ENCODE assay signal across 8 cellular contexts in the genomic region with DNA sequence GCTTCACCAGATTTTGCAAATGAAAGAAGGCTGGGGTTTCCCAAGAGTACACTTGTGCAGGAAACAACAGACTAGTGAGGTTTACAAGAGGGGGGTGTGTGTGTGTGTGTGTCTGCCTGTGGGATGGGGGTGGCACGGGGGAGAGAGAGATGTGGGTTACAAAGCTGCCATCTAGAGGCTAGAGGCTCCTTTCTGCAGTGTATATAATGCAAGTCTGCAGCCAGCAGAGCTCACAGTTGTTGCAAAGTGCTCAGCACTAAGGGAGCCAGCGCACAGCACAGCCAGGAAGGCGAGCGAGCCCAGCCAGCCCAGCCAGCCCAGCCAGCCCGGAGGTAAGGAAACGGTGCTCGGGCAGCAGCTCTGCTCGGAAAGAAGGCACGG. TPM values are rescaled to one million over a fixed set of nuclear protein-coding genes. Genes with fewer than 3 reads are reported as not detected.
A peak's percentile ranks its signal among the peaks of the same experiment; 100 is the strongest.
DNase-seq lines count a peak whose midpoint lies in the region; ATAC-seq, FAIRE-seq and TF ChIP-seq lines count a peak whose summit lies in the region.

A gene (plus strand): TSS at position 233 of the 381 bp plus-strand sequence. CDS start 10,641 bp downstream, outside the sequence.

- no peaks in the 10 kb centered on the region for H3K9me1 ChIP-seq in IMR-90 (ENCODE audit: insufficient read depth, low read length)

- H3K18ac ChIP-seq in IMR-90 (ENCODE audit: low read depth, low read length), result no peak within 1 kb of the TSS

- FAIRE-seq in urothelium cell line (lab: Jason Lieb, UNC), result peak; percentile 73

- no peak within 1 kb of the TSS for H4K91ac ChIP-seq in IMR-90 (ENCODE audit: insufficient read depth, low read depth, low read length)

- peaks cover 61% of the 10 kb centered on the region for H3K27me3 ChIP-seq in IMR-90 (ENCODE audit: control insufficient read depth, insufficient read depth, low read length)
- no peaks in the 10 kb centered on the region for H3K27me3 ChIP-seq in adipocyte (replicated peaks; ENCODE audit: control insufficient read depth, insufficient read depth, low read length)
- H3K27me3 ChIP-seq in left ventricle myocardium inferior (ENCODE audit: low read depth), result no peaks in the 10 kb centered on the region
- no peaks in the 10 kb centered on the region for H3K27me3 ChIP-seq in psoas muscle (ENCODE audit: insufficient read depth in 3 of 3, low read length in 2 of 3)

- H2BK120ac ChIP-seq in IMR-90 (ENCODE audit: low read depth, low read length), result no peak within 1 kb of the TSS

- dilution Hi-C loops in IMR-90 (cut with HindIII; ENCODE audit: low sequenced_read_pairs, unreplicated experiment), result no loop called here

- no peak within 1 kb of the TSS for H3K4ac ChIP-seq in IMR-90 (ENCODE audit: low read depth, low read length)

- 0 out of 2 replicates have a peak, but pooled peaks have one; percentile 10 for TF ChIP-seq CTCF in IMR-90 (conservative IDR thresholded peaks at IDR 0.05; ENCODE audit: low read depth, low read length)
- TF ChIP-seq CTCF in left ventricle myocardium inferior (IDR thresholded peaks at IDR 0.05; ENCODE audit: borderline replicate concordance), result peak; percentile 56
- peak; percentile 23 for TF ChIP-seq CTCF in psoas muscle (IDR thresholded peaks at IDR 0.05)

- no peak for TF ChIP-seq POLR2A in IMR-90 (IDR thresholded peaks at IDR 0.05; ENCODE audit: low read depth, low read length)

- H3K56ac ChIP-seq in IMR-90 (ENCODE audit: extremely low read depth, insufficient read depth, low read length), result no peak within 1 kb of the TSS

- no peak for TF ChIP-seq RAD21 in IMR-90 (IDR thresholded peaks at IDR 0.05; ENCODE audit: low read length)

- CTCF ChIA-PET in IMR-90 (lab: Yijun Ruan, JAX), result no interaction called here

- no peak within 1 kb of the TSS for H2AK9ac ChIP-seq in IMR-90 (replicated peaks; ENCODE audit: low read depth, low read length, poor library complexity)

- H3K36me3 ChIP-seq in IMR-90 (ENCODE audit: control insufficient read depth, insufficient read depth, low read length) (no peaks in the 10 kb centered on the region), adipocyte (ENCODE audit: control insufficient read depth, insufficient read depth, low read length, severe bottlenecking) (no peaks in the 10 kb centered on the region), left ventricle myocardium inferior (no peaks in the 10 kb centered on the region), psoas muscle (ENCODE audit: insufficient read depth in 1 of 2, low read depth in 1 of 2) (no peaks in the 10 kb centered on the region)

- H3K4me1 ChIP-seq in IMR-90 (ENCODE audit: control insufficient read depth, insufficient read depth, low read length) (no peaks in the 10 kb centered on the region; the same call in 1 of the 2 replicates), adipocyte (ENCODE audit: control insufficient read depth, insufficient read depth, low read length) (peaks cover 56% of the 10 kb centered on the region), left ventricle myocardium inferior (peaks cover 83% of the 10 kb centered on the region), psoas muscle (peaks cover 39% of the 10 kb centered on the region)

- H4K8ac ChIP-seq in IMR-90 (ENCODE audit: low read depth in 2 of 2, low read length in 2 of 2), result no peak within 1 kb of the TSS

- DNase-seq in DMS53 treated with DMSO at 0.1 percent for 48 hours (lab: John Stamatoyannopoulos, UW; ENCODE audit: unreplicated experiment) (peak; percentile 88), IMR-90 (peak; percentile 24), SK-MEL-5 (ENCODE audit: low read depth, low spot score) (peak; percentile 58), adipocyte (ENCODE audit: low read depth) (peak; percentile 85), left ventricle myocardium inferior (peak; percentile 75), psoas muscle (peak; percentile 72 to 87), urothelium cell line (ENCODE audit: low spot score) (peak; percentile 91)

- H3K9me3 ChIP-seq in IMR-90 (ENCODE audit: control insufficient read depth, insufficient read depth, low read length) (no peaks in the 10 kb centered on the region), adipocyte (ENCODE audit: control insufficient read depth, low read length) (no peaks in the 10 kb centered on the region), left ventricle myocardium inferior (replicated peaks) (no peaks in the 10 kb centered on the region), psoas muscle (no peaks in the 10 kb centered on the region)

- H2BK5ac ChIP-seq in IMR-90 (ENCODE audit: low read depth, low read length, poor library complexity, severe bottlenecking), result no peak within 1 kb of the TSS

- no peaks in the 10 kb centered on the region for H3K79me1 ChIP-seq in IMR-90 (ENCODE audit: low read depth in 1 of 2, low read length in 2 of 2)

- H3K4me2 ChIP-seq in IMR-90 (ENCODE audit: low read depth, low read length), result peak within 1 kb of the TSS; percentile 2; the same call in 1 of the 2 replicates

- no peak within 1 kb of the TSS for H2BK15ac ChIP-seq in IMR-90 (ENCODE audit: low read depth, low read length)

- POLR2A ChIA-PET in IMR-90 (lab: Charles Lee; ENCODE audit: unreplicated experiment), result no interaction called here

- in situ Hi-C loops in IMR-90 (cut with MboI; ENCODE audit: low sequenced_read_pairs), result no loop called here
- in situ Hi-C loops in SK-MEL-5 (cut with HindIII; ENCODE audit: low pct_unique_long_range_greater_than_20kb, low sequenced_read_pairs), result no loop called here

- H3K4me3 ChIP-seq in IMR-90 (ENCODE audit: insufficient read depth, low read depth, low read length), result no peak within 1 kb of the TSS
- H3K4me3 ChIP-seq in adipocyte (ENCODE audit: low read length), result peak within 1 kb of the TSS; percentile 92
- H3K4me3 ChIP-seq in left ventricle myocardium inferior, result peak within 1 kb of the TSS; percentile 77
- peak within 1 kb of the TSS; percentile 65 for H3K4me3 ChIP-seq in psoas muscle

- no peak within 1 kb of the TSS for H4K5ac ChIP-seq in IMR-90 (ENCODE audit: low read depth, low read length)

- ATAC-seq in GM21528 (IDR thresholded peaks at IDR 0.05; ENCODE audit: low FRiP score, unreplicated experiment), result peak; percentile 72
- peak; percentile 85 for ATAC-seq in IMR-90 (ENCODE audit: low read depth)
- ATAC-seq in psoas muscle, result peak; percentile 78 to 84 (median 79)

- no peak within 1 kb of the TSS for H2AFZ ChIP-seq in IMR-90 (replicated peaks; ENCODE audit: low read length, poor library complexity)

- H3K9ac ChIP-seq in IMR-90 (ENCODE audit: low read depth, low read length), result no peak within 1 kb of the TSS
- peak within 1 kb of the TSS; percentile 91 for H3K9ac ChIP-seq in adipocyte (ENCODE audit: low read length)

- no peak within 1 kb of the TSS for H3K14ac ChIP-seq in IMR-90 (replicated peaks; ENCODE audit: low read depth, low read length)

- no peak within 1 kb of the TSS for H3K27ac ChIP-seq in IMR-90 (ENCODE audit: insufficient read depth, low read length)
- peak within 1 kb of the TSS; percentile 99 for H3K27ac ChIP-seq in left ventricle myocardium inferior (replicated peaks)
- peak within 1 kb of the TSS; percentile 79 for H3K27ac ChIP-seq in psoas muscle

- WGBS in IMR-90 (ENCODE audit: extremely low coverage in 2 of 2, insufficient read length in 1 of 2), 2 experiments, result 6% methylated on average over 9 of the region's 9 CpGs; no CpG with 5 or more reads in 1 of the 2 experiments
- 1 to 2% (median 1%) methylated on average over 9 of the region's 9 CpGs for WGBS in psoas muscle, 3 donors

- no TSS peak for BruUV-seq in IMR-90 (replicated peaks; lab: Mats Ljungman, UMichigan)

- no peak within 1 kb of the TSS for H2AK5ac ChIP-seq in IMR-90 (ENCODE audit: low read depth, low read length)

- intact Hi-C loops in IMR-90 (cut with micrococcal nuclease), result loop anchor here (5.0 kb wide), 1 partner anchor 458 kb away; no protein-coding TSS in a partner anchor
- intact Hi-C loops in left ventricle myocardium inferior (cut with micrococcal nuclease), result no loop called here
- intact Hi-C loops in psoas muscle (cut with DNase I), result loop anchor here (2.0 to 5.0 kb wide), 3 partner anchors 57 to 217 kb away; no protein-coding TSS in a partner anchor

- no peak within 1 kb of the TSS for H2BK20ac ChIP-seq in IMR-90 (ENCODE audit: low read depth, low read length)

- H4K20me1 ChIP-seq in IMR-90 (ENCODE audit: insufficient read depth, low read length), result no peaks in the 10 kb centered on the region

- H3K23ac ChIP-seq in IMR-90 (ENCODE audit: low read depth, low read length), result no peak within 1 kb of the TSS

TF ChIP-seq in IMR-90, 13 proteins besides CTCF, POLR2A, EP300 and RAD21 (continues in another document):
- TF ChIP-seq NFE2L2 (IDR thresholded peaks at IDR 0.05; ENCODE audit: low read depth, low read length) (no peak), CHD1 (IDR thresholded peaks at IDR 0.05; ENCODE audit: low read depth, low read length) (no peak), BHLHE40 (IDR thresholded peaks at IDR 0.05; ENCODE audit: low read depth, low read length) (no peak), FOS (IDR thresholded peaks at IDR 0.05; ENCODE audit: low read depth, low read length) (no peak), RCOR1 (IDR thresholded peaks at IDR 0.05; ENCODE audit: insufficient replicate concordance, low read length) (no peak), MAZ (IDR thresholded peaks at IDR 0.05; ENCODE audit: borderline replicate concordance, low read depth, low read length) (no peak), RFX5 (IDR thresholded peaks at IDR 0.05; ENCODE audit: low read depth, low read length) (no peak), SMC3 (IDR thresholded peaks at IDR 0.05; ENCODE audit: low read depth, low read length) (no peak)
- TF ChIP-seq, protein P1, sequence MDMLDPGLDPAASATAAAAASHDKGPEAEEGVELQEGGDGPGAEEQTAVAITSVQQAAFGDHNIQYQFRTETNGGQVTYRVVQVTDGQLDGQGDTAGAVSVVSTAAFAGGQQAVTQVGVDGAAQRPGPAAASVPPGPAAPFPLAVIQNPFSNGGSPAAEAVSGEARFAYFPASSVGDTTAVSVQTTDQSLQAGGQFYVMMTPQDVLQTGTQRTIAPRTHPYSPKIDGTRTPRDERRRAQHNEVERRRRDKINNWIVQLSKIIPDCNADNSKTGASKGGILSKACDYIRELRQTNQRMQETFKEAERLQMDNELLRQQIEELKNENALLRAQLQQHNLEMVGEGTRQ (IDR thresholded peaks at IDR 0.05; ENCODE audit: low read depth, low read length), result no peak

RNA-seq across cellular contexts. Expression of the gene that starts here (rescaled TPM):
- total RNA-seq in IMR-90 (2012; rRNA removed) (not detected in 2 replicates), left ventricle myocardium inferior (39.3 TPM), psoas muscle (10 to 100 TPM in 3 of 4 donors, 1 to 10 TPM in 1; 7.8 to 23.2 (median 13.7) TPM)
- polyA plus RNA-seq in IMR-90 (2012; rRNA removed) (not detected in 2 replicates), psoas muscle (10 to 100 TPM; 14.7 to 25.3 (median 20.4) TPM)
- not detected in 2 replicates for polyA plus RNA-seq in IMR-90 (2012; cell fraction: cytosol; rRNA removed)
- polyA plus RNA-seq in IMR-90 (2012; cell fraction: nucleus; rRNA removed; ENCODE audit: low replicate concordance), result 0.32 TPM in 1 of 2 replicates, not detected in the other
- not detected in 2 replicates for total RNA-seq in SK-MEL-5 (2014; rRNA removed; shearing (Covaris generic))
- not detected in 2 replicates for polyA plus RNA-seq in SK-MEL-5 (2015; cell fraction: cytosol; rRNA removed)
- not detected in 2 replicates for polyA plus RNA-seq in SK-MEL-5 (2015; cell fraction: nucleus; rRNA removed)

Comparison
In these comparisons a context has a peak if more than half of its experiments do, and no peak if none do; other contexts are left out.
1. RNA of the gene that starts here (polyA plus RNA-seq): 14.7 to 25.3 TPM in psoas muscle; 0.32 TPM in IMR-90; every median in the first group is over 10 times any median in the second.
2. Peak in DNase-seq, ATAC-seq and H3K4me2 ChIP-seq in IMR-90; RNA of the gene not detected or under 1 TPM.
3. Peak in DNase-seq in SK-MEL-5; RNA of the gene not detected or under 1 TPM.
4. DNase-seq: peak in every context shown above with its lines; median percentile 91 in urothelium cell line; 88 in DMS53 treated with DMSO at 0.1 percent for 48 hours; 85 in adipocyte; 80 in psoas muscle; 75 in left ventricle myocardium inferior; 58 in SK-MEL-5; 24 in IMR-90.
5. Peak in every context shown above with its lines, with median percentiles within 50 percentile points of each other: ATAC-seq and CTCF ChIP-seq.